ENCODE assay signal across 11 cellular contexts in genomic region chr9:127925959-127926949, GRCh38. TPM values are rescaled to one million over a fixed set of nuclear protein-coding genes. Genes with fewer than 3 reads are reported as not detected.
DNase-seq lines count a peak whose midpoint lies in the region; FAIRE-seq and TF ChIP-seq lines count a peak whose summit lies in the region.
"Had no signal": no experiment of that assay in that cellular context is flagged by ENCODE, and none has a peak within 500 bp of the region (broad histone marks: within the 10 kb centered on the region; RNA-seq: fewer than 3 reads in every experiment).

No MANE protein-coding gene starts in this region.

- H3K4me3 ChIP-seq in epithelial cell of esophagus (ENCODE audit: low read length) (peak overlapping the region; percentile 61), small intestine (ENCODE audit: low read depth in 1 of 2, low read length in 2 of 2) (peak overlapping the region in 1 of 2 donors; percentile 27)
- H3K4me3 ChIP-seq: A549, uterus had no signal

- no peak overlapping the region for H3K27ac Mint-ChIP-seq in activated CD4-positive, alpha-beta T cell treated with anti-CD3 and anti-CD28 coated beads, Interleukin-2, amount 10 ng/mL, durations not matched to agents 24 days and 14 days
- H3K27ac Mint-ChIP-seq in osteocyte (ENCODE audit: unreplicated experiment) = no peak overlapping the region

- peaks cover 3% of the 10 kb centered on the region in 2 donors for H3K27me3 ChIP-seq in small intestine (ENCODE audit: control insufficient read depth in 2 of 2, insufficient read depth in 2 of 2, low read length in 2 of 2)

- H3K27me3 Mint-ChIP-seq in activated CD4-positive, alpha-beta T cell treated with anti-CD3 and anti-CD28 coated beads, Interleukin-2, amount 10 ng/mL, durations not matched to agents 24 days and 14 days = peaks cover 24% of the 10 kb centered on the region
- no peaks in the 10 kb centered on the region for H3K27me3 Mint-ChIP-seq in osteocyte (ENCODE audit: unreplicated experiment)

- no peaks in the 10 kb centered on the region for H3K9me3 ChIP-seq in small intestine (ENCODE audit: control insufficient read depth, low read depth)
- H3K9me3 ChIP-seq: A549, uterus had no signal

- peaks cover 18% of the 10 kb centered on the region for H3K4me1 Mint-ChIP-seq in activated CD4-positive, alpha-beta T cell treated with anti-CD3 and anti-CD28 coated beads, Interleukin-2, amount 10 ng/mL, durations not matched to agents 24 days and 14 days
- peaks cover 28% of the 10 kb centered on the region for H3K4me1 Mint-ChIP-seq in osteocyte (ENCODE audit: unreplicated experiment)

- H3K4me3 Mint-ChIP-seq in activated CD4-positive, alpha-beta T cell treated with anti-CD3 and anti-CD28 coated beads, Interleukin-2, amount 10 ng/mL, durations not matched to agents 24 days and 14 days = peak overlapping the region; percentile 72
- H3K4me3 Mint-ChIP-seq in osteocyte (ENCODE audit: unreplicated experiment) = no peak overlapping the region

- H3K9me3 Mint-ChIP-seq in activated CD4-positive, alpha-beta T cell treated with anti-CD3 and anti-CD28 coated beads, Interleukin-2, amount 10 ng/mL, durations not matched to agents 24 days and 14 days = no peaks in the 10 kb centered on the region
- no peaks in the 10 kb centered on the region for H3K9me3 Mint-ChIP-seq in osteocyte (ENCODE audit: unreplicated experiment)

- TF ChIP-seq CTCF in epithelial cell of esophagus (IDR thresholded peaks at IDR 0.05; ENCODE audit: insufficient read depth, low read depth, low read length, missing control alignments) (no peak), osteocyte (IDR thresholded peaks at IDR 0.05) (no peak)

- H3K36me3 ChIP-seq in small intestine (ENCODE audit: control insufficient read depth in 2 of 2, insufficient read depth in 2 of 2, low read length in 2 of 2) = no peaks in the 10 kb centered on the region
- H3K36me3 ChIP-seq: uterus had no signal

- peaks cover 4 to 6% of the 10 kb centered on the region in 2 donors for H3K4me1 ChIP-seq in small intestine (ENCODE audit: control insufficient read depth in 2 of 2, insufficient read depth in 1 of 2, low read depth in 1 of 2, low read length in 1 of 2)

- no peaks in the 10 kb centered on the region for H3K36me3 Mint-ChIP-seq in activated CD4-positive, alpha-beta T cell treated with anti-CD3 and anti-CD28 coated beads, Interleukin-2, amount 10 ng/mL, durations not matched to agents 24 days and 14 days (ENCODE audit: low read depth)
- no peaks in the 10 kb centered on the region for H3K36me3 Mint-ChIP-seq in osteocyte (ENCODE audit: unreplicated experiment)

- WGBS in small intestine, 3 donors = 47 to 62% (median 53%) methylated on average over 15 of the region's 15 CpGs

- intact Hi-C loops in activated CD4-positive, alpha-beta T cell treated with anti-CD3 and anti-CD28 coated beads, Interleukin-2, amount 10 ng/mL, durations not matched to agents 24 days and 14 days (cut with micrococcal nuclease) = no loop called here

- H3K27ac ChIP-seq in small intestine (ENCODE audit: low read depth in 1 of 2, low read length in 1 of 2) = no peak overlapping the region
- H3K27ac ChIP-seq: uterus had no signal

- DNase-seq in activated CD4-positive, alpha-beta T cell treated with anti-CD3 and anti-CD28 coated beads, Interleukin-2, amount 10 ng/mL, durations not matched to agents 24 days and 14 days = no peak
- no peak for DNase-seq in activated CD4-positive, alpha-beta T cell treated with anti-CD3 and anti-CD28 coated beads, Interleukin-2, amount 50 U/mL, for 48 hours
- DNase-seq in epithelial cell of esophagus (ENCODE audit: low read depth) (no peak), small intestine (peak; percentile 45), osteocyte (ENCODE audit: extremely low spot score, unreplicated experiment) (no peak), GM19239 (ENCODE audit: insufficient read length, low spot score) (no peak)
- DNase-seq: activated CD4-positive, alpha-beta T cell treated with anti-CD3 and anti-CD28 coated beads for 48 hours; cortex of kidney; uterus had no signal

- FAIRE-seq in small intestine (lab: Jason Lieb, UNC) (no peak), GM19239 (lab: Jason Lieb, UNC) (no peak)
- FAIRE-seq: A549, RCC 7860 had no signal

RNA-seq across cellular contexts. Expression of gene PIP5KL1, which starts 4.3 kb away (rescaled TPM):
- 0.89 and 0.90 TPM in 2 replicates for total RNA-seq in activated CD4-positive, alpha-beta T cell treated with anti-CD3 and anti-CD28 coated beads, Interleukin-2, amount 10 ng/mL, durations not matched to agents 24 days and 14 days
- under 1 TPM in 2 of 3 donors, not detected in 1; 0.60 to 0.81 TPM for polyA plus RNA-seq in small intestine
- 2.6 and 2.9 TPM in 2 replicates for total RNA-seq in osteocyte

RNA-seq across cellular contexts. Expression of gene ST6GALNAC4, which starts 9.4 kb away (rescaled TPM):
- 28.0 and 28.3 TPM in 2 replicates for total RNA-seq in activated CD4-positive, alpha-beta T cell treated with anti-CD3 and anti-CD28 coated beads, Interleukin-2, amount 10 ng/mL, durations not matched to agents 24 days and 14 days
- polyA plus RNA-seq in small intestine = 10 to 100 TPM; 20.4 to 34.7 (median 24.6) TPM
- total RNA-seq in osteocyte = 21.4 and 25.1 TPM in 2 replicates

RNA-seq across cellular contexts. Expression of gene DPM2, which starts 11.4 kb away (rescaled TPM):
- total RNA-seq in activated CD4-positive, alpha-beta T cell treated with anti-CD3 and anti-CD28 coated beads, Interleukin-2, amount 10 ng/mL, durations not matched to agents 24 days and 14 days = 62.7 and 65.1 TPM in 2 replicates
- 10 to 100 TPM; 23.2 to 46.0 (median 37.8) TPM for polyA plus RNA-seq in small intestine
- 29.2 and 31.6 TPM in 2 replicates for total RNA-seq in osteocyte

RNA-seq across cellular contexts. Expression of gene ST6GALNAC6, which starts 26.9 kb away (rescaled TPM):
- total RNA-seq in activated CD4-positive, alpha-beta T cell treated with anti-CD3 and anti-CD28 coated beads, Interleukin-2, amount 10 ng/mL, durations not matched to agents 24 days and 14 days = 53.3 and 61.2 TPM in 2 replicates
- 10 to 100 TPM in 2 of 3 donors, 1 to 10 TPM in 1; 2.2 to 31.8 (median 15.4) TPM for polyA plus RNA-seq in small intestine
- total RNA-seq in osteocyte = 73.4 and 77.0 TPM in 2 replicates

RNA-seq across cellular contexts. Expression of gene AK1, which starts 48.8 kb away (rescaled TPM):
- 18.0 and 19.9 TPM in 2 replicates for total RNA-seq in activated CD4-positive, alpha-beta T cell treated with anti-CD3 and anti-CD28 coated beads, Interleukin-2, amount 10 ng/mL, durations not matched to agents 24 days and 14 days
- 10 to 100 TPM; 50.8 to 60.6 (median 52.5) TPM for polyA plus RNA-seq in small intestine
- 57.6 and 65.8 TPM in 2 replicates for total RNA-seq in osteocyte
